11 cellular contexts compared by ENCODE assay signal in genomic region chr15:66882251-66883020, GRCh38.
DNase-seq lines count a peak whose midpoint lies in the region; ATAC-seq and TF ChIP-seq lines count a peak whose summit lies in the region.
"Had no signal": no experiment of that assay in that cellular context is flagged by ENCODE, and none has a peak within 500 bp of the region (broad histone marks: within the 10 kb centered on the region; RNA-seq: fewer than 3 reads in every experiment).

No MANE protein-coding gene starts in this region.

- H3K27me3 Mint-ChIP-seq in activated T-helper 17 cell treated with anti-CD3 and anti-CD28 coated beads, Interleukin-2, amount 50 U/mL, for 72 hours, result peaks cover 12% of the 10 kb centered on the region

- H3K27ac ChIP-seq in gastroesophageal sphincter (peak overlapping the region; percentile 21 to 86 (median 72)), sigmoid colon (peak overlapping the region; percentile 71 to 82 (median 79))
- H3K27ac ChIP-seq: upper lobe of right lung had no signal

- TF ChIP-seq CTCF in gastroesophageal sphincter (IDR thresholded peaks at IDR 0.05) (no peak), sigmoid colon (IDR thresholded peaks at IDR 0.05) (no peak), BE2C (IDR thresholded peaks at IDR 0.05; ENCODE audit: low read depth, low read length) (no peak)

- H3K36me3 ChIP-seq in gastroesophageal sphincter (no peaks in the 10 kb centered on the region), sigmoid colon (no peaks in the 10 kb centered on the region), BE2C (no peaks in the 10 kb centered on the region)
- H3K36me3 ChIP-seq: upper lobe of right lung had no signal

- TF ChIP-seq EP300 in gastroesophageal sphincter (IDR thresholded peaks at IDR 0.05), result no peak
- TF ChIP-seq EP300 in sigmoid colon (IDR thresholded peaks at IDR 0.05), result no peak

- no peak for TF ChIP-seq POLR2A in gastroesophageal sphincter (IDR thresholded peaks at IDR 0.05)
- no peak for TF ChIP-seq POLR2A in sigmoid colon (IDR thresholded peaks at IDR 0.05)

- peaks cover 4% of the 10 kb centered on the region for H3K4me1 Mint-ChIP-seq in activated T-helper 17 cell treated with anti-CD3 and anti-CD28 coated beads, Interleukin-2, amount 50 U/mL, for 72 hours

- no peak overlapping the region for H3K4me3 ChIP-seq in gastroesophageal sphincter
- H3K4me3 ChIP-seq in sigmoid colon, result no peak overlapping the region
- no peak overlapping the region for H3K4me3 ChIP-seq in BE2C (ENCODE audit: low read depth, low read length)
- H3K4me3 ChIP-seq: upper lobe of right lung had no signal

- H3K27me3 ChIP-seq in gastroesophageal sphincter (no peaks in the 10 kb centered on the region), sigmoid colon (no peaks in the 10 kb centered on the region), BE2C (no peaks in the 10 kb centered on the region)
- H3K27me3 ChIP-seq: upper lobe of right lung had no signal

- intact Hi-C loops in sigmoid colon (cut with DNase I), result no loop called here

- DNase-seq in ELR (ENCODE audit: low read depth) (peak; percentile 62), T1000 (lab: John Stamatoyannopoulos, UW) (peak; percentile 26), sigmoid colon (peak; percentile 71), BE2C (no peak), NCI-H2227 (lab: John Stamatoyannopoulos, UW; ENCODE audit: unreplicated experiment) (no peak), GM19240 (ENCODE audit: insufficient read length, low spot score) (no peak)
- DNase-seq: DND-41, Kasumi-1 had no signal

- H3K4me1 ChIP-seq in gastroesophageal sphincter, result peaks cover 0 to 63% (median 38%) of the 10 kb centered on the region in 3 donors
- peaks cover 0 to 39% (median 28%) of the 10 kb centered on the region in 4 donors for H3K4me1 ChIP-seq in sigmoid colon
- H3K4me1 ChIP-seq in BE2C, result no peaks in the 10 kb centered on the region

- no peaks in the 10 kb centered on the region for H3K9me3 ChIP-seq in gastroesophageal sphincter
- no peaks in the 10 kb centered on the region for H3K9me3 ChIP-seq in sigmoid colon
- H3K9me3 ChIP-seq in BE2C, result no peaks in the 10 kb centered on the region
- H3K9me3 ChIP-seq: upper lobe of right lung had no signal

- H3K36me3 Mint-ChIP-seq in activated T-helper 17 cell treated with anti-CD3 and anti-CD28 coated beads, Interleukin-2, amount 50 U/mL, for 72 hours (ENCODE audit: low read depth), result no peaks in the 10 kb centered on the region

- H3K4me3 Mint-ChIP-seq in activated T-helper 17 cell treated with anti-CD3 and anti-CD28 coated beads, Interleukin-2, amount 50 U/mL, for 72 hours, result no peak overlapping the region

- ATAC-seq in gastroesophageal sphincter, result no peak
- ATAC-seq in activated T-helper 17 cell treated with anti-CD3 and anti-CD28 coated beads, Interleukin-2, amount 50 U/mL, for 72 hours (replicated peaks), result no peak

- WGBS in gastroesophageal sphincter (ENCODE audit: low coverage in 1 of 2), 2 donors, result 40 to 75% methylated on average over 2 to 6 of the region's 11 CpGs
- WGBS in sigmoid colon, 2 donors, result 92 to 93% methylated on average over 11 of the region's 11 CpGs

- no peaks in the 10 kb centered on the region for H3K9me3 Mint-ChIP-seq in activated T-helper 17 cell treated with anti-CD3 and anti-CD28 coated beads, Interleukin-2, amount 50 U/mL, for 72 hours

- no peak overlapping the region for H3K27ac Mint-ChIP-seq in activated T-helper 17 cell treated with anti-CD3 and anti-CD28 coated beads, Interleukin-2, amount 50 U/mL, for 72 hours

Comparison
In these comparisons a context has a peak if more than half of its experiments do, and no peak if none do; other contexts are left out.
1. DNase-seq: peak in ELR (single experiment), T1000 (single experiment) and sigmoid colon (single experiment); none in BE2C (single experiment), NCI-H2227 (single experiment) and GM19240 (single experiment).